8 cellular contexts compared by ENCODE assay signal in the genomic region with DNA sequence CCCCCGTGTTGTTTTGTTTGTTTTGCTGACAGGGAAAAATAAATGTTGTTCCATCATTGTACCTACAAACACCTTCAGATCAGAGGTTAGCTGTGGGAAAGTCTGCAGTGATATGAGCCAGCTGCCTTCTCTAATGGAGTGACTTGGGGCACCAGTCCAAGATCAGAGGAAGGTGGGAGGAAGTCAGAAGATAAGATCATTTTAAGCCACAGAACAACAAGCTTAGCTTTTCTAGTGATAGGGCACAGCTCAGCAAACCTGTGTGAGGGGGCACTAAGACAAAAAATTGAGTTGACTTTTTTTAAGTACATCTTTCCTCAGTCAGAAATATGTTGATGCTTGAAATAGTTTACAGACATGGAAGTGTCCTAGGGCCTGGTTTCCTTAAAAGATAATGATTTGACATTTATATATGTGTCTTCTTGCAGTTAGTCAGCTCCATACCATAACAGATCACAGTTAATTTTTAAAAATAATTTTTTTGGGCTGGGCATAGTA.
DNase-seq lines count a peak whose midpoint lies in the region; ATAC-seq, FAIRE-seq and TF ChIP-seq lines count a peak whose summit lies in the region.

No MANE protein-coding gene starts in this region.

- in situ Hi-C loops in G401 (cut with HindIII; ENCODE audit: low sequenced_read_pairs) = no loop called here

- no peak for FAIRE-seq in small intestine (lab: Jason Lieb, UNC)

- no peak for TF ChIP-seq CTCF in epithelial cell of proximal tubule (conservative IDR thresholded peaks at IDR 0.05; ENCODE audit: low read depth, low read length)

- WGBS in small intestine, 3 donors = 0 to 10% (median 3%) methylated on average over 1 of the region's 1 CpG

- peak overlapping the region; percentile 46 for H3K4me3 ChIP-seq in epithelial cell of proximal tubule (ENCODE audit: low read depth, low read length)
- no peak overlapping the region for H3K4me3 ChIP-seq in small intestine (ENCODE audit: low read depth in 1 of 2, low read length in 2 of 2)

- peak overlapping the region; percentile 32 to 87 for H3K27ac ChIP-seq in small intestine (ENCODE audit: low read depth in 1 of 2, low read length in 1 of 2)

- DNase-seq in G401 (ENCODE audit: low spot score) = peak; percentile 69
- peak; percentile 24 to 25 for DNase-seq in activated CD4-positive, alpha-beta T cell treated with anti-CD3 and anti-CD28 coated beads, Interleukin-2, amount 50 U/mL, for 4 hours
- DNase-seq in epithelial cell of proximal tubule (ENCODE audit: low read depth) = no peak
- DNase-seq in small intestine = peak; percentile 57
- no peak for DNase-seq in NCI-H2081 treated with DMSO at 0.1 percent for 48 hours (lab: John Stamatoyannopoulos, UW)
- DNase-seq in NCI-H774 (lab: John Stamatoyannopoulos, UW) = no peak
- no peak for DNase-seq in AML-193 (lab: John Stamatoyannopoulos, UW)

- H3K27me3 ChIP-seq in small intestine (ENCODE audit: control insufficient read depth in 2 of 2, insufficient read depth in 2 of 2, low read length in 2 of 2) = no peaks in the 10 kb centered on the region

- H3K36me3 ChIP-seq in small intestine (ENCODE audit: control insufficient read depth in 2 of 2, insufficient read depth in 2 of 2, low read length in 2 of 2) = no peaks in the 10 kb centered on the region

- H3K4me1 ChIP-seq in small intestine (ENCODE audit: control insufficient read depth in 2 of 2, insufficient read depth in 1 of 2, low read depth in 1 of 2, low read length in 1 of 2) = peaks cover 0 to 10% of the 10 kb centered on the region in 2 donors

- peak; percentile 38 for ATAC-seq in HG03354 (IDR thresholded peaks at IDR 0.05; ENCODE audit: poor library complexity, severe bottlenecking, unreplicated experiment)

- H3K9me3 ChIP-seq in small intestine (ENCODE audit: control insufficient read depth, low read depth) = no peaks in the 10 kb centered on the region

Comparison
In these comparisons a context has a peak if more than half of its experiments do, and no peak if none do; other contexts are left out.
1. DNase-seq: peak in G401 (single experiment), activated CD4-positive, alpha-beta T cell treated with anti-CD3 and anti-CD28 coated beads, Interleukin-2, amount 50 U/mL, for 4 hours (2 of 2) and small intestine (single experiment); none in epithelial cell of proximal tubule (single experiment), NCI-H2081 treated with DMSO at 0.1 percent for 48 hours (single experiment), NCI-H774 (single experiment) and AML-193 (0 of 2).